Comparison of ENCODE assay signal across 8 cellular contexts in genomic region chr9:123269316-123269715, GRCh38. TPM values are rescaled to one million over a fixed set of nuclear protein-coding genes. Genes with fewer than 3 reads are reported as not detected.
DNase-seq lines count a peak whose midpoint lies in the region; ATAC-seq and TF ChIP-seq lines count a peak whose summit lies in the region.

No MANE protein-coding gene starts in this region.

- intact Hi-C loops in heart right ventricle (cut with DNase I) (loop anchor here in 3 of 10 donors (2.0 to 10.0 kb wide), 3 partner anchors 69 to 78 kb away; no protein-coding TSS in a partner anchor), left ventricle myocardium superior (cut with micrococcal nuclease) (no loop called here), uterus (cut with DNase I; ENCODE audit: low total_unique reads) (no loop called here)

- TF ChIP-seq POLR2A in uterus (IDR thresholded peaks at IDR 0.05), result no peak

- TF ChIP-seq CTCF in heart right ventricle (IDR thresholded peaks at IDR 0.05) (no peak), uterus (IDR thresholded peaks at IDR 0.05) (no peak)

- H3K27me3 ChIP-seq in heart right ventricle, result no peaks in the 10 kb centered on the region
- no peaks in the 10 kb centered on the region for H3K27me3 ChIP-seq in uterus

- DNase-seq in heart right ventricle (no peak), left ventricle myocardium superior (no peak), uterus (no peak), hippocampal formation (lab: John Stamatoyannopoulos, UW) (no peak), DMS114 treated with DMSO at 0.1 percent for 48 hours (lab: John Stamatoyannopoulos, UW; ENCODE audit: unreplicated experiment) (no peak)

- H3K9me3 ChIP-seq in heart right ventricle (no peaks in the 10 kb centered on the region), mesodermal cell (ENCODE audit: control insufficient read depth, low read length) (no peaks in the 10 kb centered on the region), uterus (no peaks in the 10 kb centered on the region)

- 72 to 77% methylated on average over 7 of the region's 7 CpGs for WGBS in heart right ventricle, 2 donors
- WGBS in mesodermal cell (ENCODE audit: insufficient coverage in 2 of 2), 2 experiments, result 72 to 84% methylated on average over 6 of the region's 7 CpGs

- H3K36me3 ChIP-seq in heart right ventricle (no peaks in the 10 kb centered on the region), mesodermal cell (ENCODE audit: control insufficient read depth, insufficient read depth, low read length) (no peaks in the 10 kb centered on the region), uterus (no peaks in the 10 kb centered on the region)

- H3K4me1 ChIP-seq in heart right ventricle (peaks cover 0 to 18% (median 10%) of the 10 kb centered on the region in 9 donors), mesodermal cell (ENCODE audit: control insufficient read depth, insufficient read depth, low read length, poor library complexity, severe bottlenecking) (peaks cover 5% of the 10 kb centered on the region), uterus (no peaks in the 10 kb centered on the region)

- H3K4me3 ChIP-seq in heart right ventricle (peak overlapping the region; percentile 57 to 94 (median 86)), mesodermal cell (ENCODE audit: extremely low read depth, insufficient read depth, low read length, poor library complexity, severe bottlenecking) (peak overlapping the region; percentile 64), uterus (peak overlapping the region; percentile 53 to 61)

- peak in 1 of 8 donors; percentile 32 for ATAC-seq in heart right ventricle
- ATAC-seq in left ventricle myocardium superior, result no peak
- ATAC-seq in GM18873 (IDR thresholded peaks at IDR 0.05; ENCODE audit: low FRiP score, unreplicated experiment), result no peak

- H3K27ac ChIP-seq in heart right ventricle (peak overlapping the region in 5 of 10 donors; percentile 32 to 83 (median 78)), angular gyrus (ENCODE audit: low read depth, low read length) (peak overlapping the region; percentile 87), mesodermal cell (ENCODE audit: low read depth, low read length, severe bottlenecking) (no peak overlapping the region), uterus (no peak overlapping the region)

RNA-seq across cellular contexts. Expression of gene STRBP, which starts 0.9 kb away (rescaled TPM):
- 10 to 100 TPM; 10.5 to 22.2 (median 13.8) TPM for total RNA-seq in heart right ventricle
- 10 to 100 TPM; 11.4 to 15.2 TPM for polyA plus RNA-seq in heart right ventricle
- total RNA-seq in left ventricle myocardium superior, result 21.3 TPM
- polyA plus RNA-seq in mesodermal cell (2013, experiment 1 of 2), result 23.7 TPM
- 23.0 TPM for polyA plus RNA-seq in mesodermal cell (2013, experiment 2 of 2)
- 10 to 100 TPM in 3 of 4 donors, 1 to 10 TPM in 1; 3.3 to 28.2 (median 16.3) TPM for total RNA-seq in uterus
